37 cellular contexts compared by ENCODE assay signal in the genomic region with DNA sequence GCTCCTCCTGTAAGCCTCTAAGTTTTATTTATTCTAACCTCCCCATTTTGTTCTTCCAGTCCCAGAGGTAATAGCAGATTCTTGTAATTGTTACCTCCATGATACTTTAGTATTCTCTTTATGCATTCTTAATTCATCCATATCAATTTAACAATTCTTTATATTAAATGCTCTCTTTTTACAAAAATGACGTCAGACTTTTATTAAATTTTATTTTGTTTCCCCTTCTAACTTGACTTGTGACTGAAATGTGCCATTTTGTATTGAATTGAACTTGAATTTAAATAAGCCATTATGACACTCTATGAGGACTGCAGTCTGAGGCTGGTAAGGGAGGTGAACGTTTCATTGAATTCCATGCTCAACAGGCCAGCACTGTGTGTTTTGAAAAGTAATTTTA. TPM values are rescaled to one million over a fixed set of nuclear protein-coding genes. Genes with fewer than 3 reads are reported as not detected.
"Had no signal": no experiment of that assay in that cellular context is flagged by ENCODE, and none has a peak within 500 bp of the region (broad histone marks: within the 10 kb centered on the region; RNA-seq: fewer than 3 reads in every experiment).

No MANE protein-coding gene starts in this region.

- H3K9ac ChIP-seq: KMS-11 had no signal

- H3K36me3 ChIP-seq: MG63 had no signal

- DNase-seq: Karpas-422, Kasumi-1, MG63, MM.1S, MV-4-11, NCI-H1048, NCI-H1092, NCI-H1092 treated with DMSO at 0.1 percent for 48 hours, NCI-H1105, NCI-H1105 treated with DMSO at 0.1 percent for 48 hours, NCI-H1417, NCI-H1417 treated with DMSO at 0.1 percent for 48 hours, NCI-H1436, NCI-H1436 treated with DMSO at 0.1 percent for 48 hours, NCI-H146, NCI-H1694, NCI-H1694 treated with DMSO at 0.1 percent for 48 hours, NCI-H187, NCI-H187 treated with DMSO at 0.1 percent for 48 hours, NCI-H1930, NCI-H2029, NCI-H2029 treated with DMSO at 0.1 percent for 48 hours, NCI-H2081, NCI-H2081 treated with DMSO at 0.1 percent for 48 hours, NCI-H2107, NCI-H2171, NCI-H2171 treated with DMSO at 0.1 percent for 48 hours, NCI-H2227 treated with DMSO at 0.1 percent for 48 hours, NCI-H226, NCI-H345, NCI-H446, NCI-H446 treated with DMSO at 0.1 percent for 48 hours, NCI-H510A, NCI-H510A treated with DMSO at 0.1 percent for 48 hours had no signal

- H3K9me3 ChIP-seq: MG63 had no signal

- H3K4me3 ChIP-seq: MG63 had no signal

- H3K27me3 ChIP-seq: MG63 had no signal

- H3K27ac ChIP-seq: KMS-11 had no signal

- H3K4me2 ChIP-seq: KMS-11 had no signal

RNA-seq across cellular contexts. Expression of a gene that starts 60.0 kb away (rescaled TPM):
- total RNA-seq: M059J, MCF 10A had no signal
